12 cellular contexts compared by ENCODE assay signal in genomic region chr6:166951670-166952060, GRCh38. TPM values are rescaled to one million over a fixed set of nuclear protein-coding genes. Genes with fewer than 3 reads are reported as not detected.
DNase-seq lines count a peak whose midpoint lies in the region; ATAC-seq, FAIRE-seq and TF ChIP-seq lines count a peak whose summit lies in the region.
"Had no signal": no experiment of that assay in that cellular context is flagged by ENCODE, and none has a peak within 500 bp of the region (broad histone marks: within the 10 kb centered on the region; RNA-seq: fewer than 3 reads in every experiment).

No MANE protein-coding gene starts in this region.

- WGBS in HepG2 (ENCODE audit: low lambda C conversion rate), result 87% methylated on average over 3 of the region's 3 CpGs
- WGBS in right lobe of liver (ENCODE audit: insufficient coverage, low coverage, low lambda C conversion rate, missing lambda C conversion rate), result 63% methylated on average over 3 of the region's 3 CpGs
- WGBS in esophagus muscularis mucosa, result 95% methylated on average over 3 of the region's 3 CpGs

- intact Hi-C loops in HepG2 (cut with micrococcal nuclease; ENCODE audit: unreplicated experiment), result loop anchor here (1.0 kb wide), 2 partner anchors 165 to 191 kb away; no protein-coding TSS in a partner anchor
- intact Hi-C loops in right lobe of liver (cut with DNase I), result no loop called here
- intact Hi-C loops in esophagus muscularis mucosa (cut with DNase I), result loop anchor here (5.0 kb wide), 1 partner anchor 174 kb away; no protein-coding TSS in a partner anchor

- in situ Hi-C loops in HepG2 (cut with HindIII; ENCODE audit: extremely low pct_ligation_motif_present, low pct_unique_long_range_greater_than_20kb), result no loop called here

- H3K27ac ChIP-seq in HepG2 (ENCODE audit: extremely low read length, insufficient read depth, low read length), result no peak overlapping the region
- peak overlapping the region in 1 of 3 donors; percentile 8 for H3K27ac ChIP-seq in right lobe of liver
- no peak overlapping the region for H3K27ac ChIP-seq in RWPE2 (ENCODE audit: poor library complexity, severe bottlenecking)
- peak overlapping the region; percentile 82 for H3K27ac ChIP-seq in effector memory CD4-positive, alpha-beta T cell (ENCODE audit: insufficient read depth, low read length, poor library complexity, severe bottlenecking)
- no peak overlapping the region for H3K27ac ChIP-seq in esophagus muscularis mucosa (replicated peaks in 1 of 4)

- H3K4me1 ChIP-seq in HepG2 (ENCODE audit: insufficient read depth, low read length), result peaks cover 65% of the 10 kb centered on the region
- H3K4me1 ChIP-seq in right lobe of liver, result peaks cover 0 to 3% (median 0%) of the 10 kb centered on the region in 4 donors
- H3K4me1 ChIP-seq in RWPE2 (ENCODE audit: insufficient read depth, poor library complexity, severe bottlenecking), result no peaks in the 10 kb centered on the region
- peaks cover 60% of the 10 kb centered on the region for H3K4me1 ChIP-seq in effector memory CD4-positive, alpha-beta T cell (ENCODE audit: control insufficient read depth, insufficient read depth, low read length, poor library complexity, severe bottlenecking)
- H3K4me1 ChIP-seq in esophagus muscularis mucosa, result peaks cover 9 to 22% (median 16%) of the 10 kb centered on the region in 4 donors

- peak overlapping the region; percentile 90; the same call in 1 of the 2 replicates for H3K4me2 ChIP-seq in HepG2 (ENCODE audit: low read depth, low read length)

- H3K27me3 ChIP-seq in HepG2 (ENCODE audit: control insufficient read depth in 1 of 2, insufficient read depth in 2 of 2, low read length in 2 of 2) (no peaks in the 10 kb centered on the region; a peak in 1 of 5 replicates), right lobe of liver (no peaks in the 10 kb centered on the region), RWPE2 (ENCODE audit: insufficient read depth, poor library complexity, severe bottlenecking) (no peaks in the 10 kb centered on the region), esophagus muscularis mucosa (no peaks in the 10 kb centered on the region)
- no peaks in the 10 kb centered on the region for H3K27me3 ChIP-seq in effector memory CD4-positive, alpha-beta T cell (replicated peaks; ENCODE audit: control insufficient read depth, insufficient read depth, low read length, poor library complexity, severe bottlenecking)
- H3K27me3 ChIP-seq: BE2C had no signal

- TF ChIP-seq EP300 in HepG2 (IDR thresholded peaks at IDR 0.05; ENCODE audit: low read depth in 2 of 2, low read length in 2 of 2) (no peak), HepG2 (CRISPR knock-in tag; IDR thresholded peaks at IDR 0.05; ENCODE audit: borderline replicate concordance) (no peak), esophagus muscularis mucosa (IDR thresholded peaks at IDR 0.05) (no peak)

- TF ChIP-seq POLR2A in HepG2 (IDR thresholded peaks at IDR 0.05; ENCODE audit: insufficient read depth in 1 of 2, low read depth in 2 of 2, low read length in 2 of 2), result no peak
- TF ChIP-seq POLR2A in right lobe of liver (IDR thresholded peaks at IDR 0.05), result no peak
- no peak for TF ChIP-seq POLR2A in esophagus muscularis mucosa (IDR thresholded peaks at IDR 0.05; ENCODE audit: low read depth)

- no peak for TF ChIP-seq RAD21 in HepG2 (CRISPR knock-in tag; IDR thresholded peaks at IDR 0.05)

- H3K79me2 ChIP-seq in HepG2 (ENCODE audit: insufficient read depth, low read length), result peaks cover 56% of the 10 kb centered on the region

- no peaks in the 10 kb centered on the region for H3K9me3 ChIP-seq in HepG2 (ENCODE audit: low read length)
- no peaks in the 10 kb centered on the region for H3K9me3 ChIP-seq in right lobe of liver
- no peaks in the 10 kb centered on the region for H3K9me3 ChIP-seq in RWPE2 (ENCODE audit: severe bottlenecking)
- H3K9me3 ChIP-seq in effector memory CD4-positive, alpha-beta T cell (ENCODE audit: control insufficient read depth, low read length), result no peaks in the 10 kb centered on the region
- no peaks in the 10 kb centered on the region for H3K9me3 ChIP-seq in esophagus muscularis mucosa
- H3K9me3 ChIP-seq: BE2C, psoas muscle had no signal

- ATAC-seq in HepG2 (no peak), right lobe of liver (no peak), RWPE2 (ENCODE audit: low read depth) (no peak), HG02981 (IDR thresholded peaks at IDR 0.05; ENCODE audit: unreplicated experiment) (no peak)

- H3K4me3 ChIP-seq in HepG2 (replicated peaks in 1 of 3; ENCODE audit: insufficient read depth in 1 of 3, low read depth in 2 of 3, low read length in 3 of 3) (no peak overlapping the region), right lobe of liver (no peak overlapping the region), RWPE2 (ENCODE audit: severe bottlenecking) (no peak overlapping the region), esophagus muscularis mucosa (no peak overlapping the region)
- peak overlapping the region; percentile 7 for H3K4me3 ChIP-seq in effector memory CD4-positive, alpha-beta T cell (ENCODE audit: insufficient read depth, low read depth, low read length, poor library complexity, severe bottlenecking)

- no peak overlapping the region for H2AFZ ChIP-seq in HepG2 (ENCODE audit: low read length)

- no peak overlapping the region for H3K9ac ChIP-seq in HepG2 (ENCODE audit: insufficient read depth, low read depth, low read length)

- FAIRE-seq in HepG2 (lab: Jason Lieb, UNC), result no peak

- peaks cover 71% of the 10 kb centered on the region for H4K20me1 ChIP-seq in HepG2 (ENCODE audit: insufficient read depth, low read length)

- CTCF ChIA-PET in HepG2 (lab: Yijun Ruan, JAX; ENCODE audit: low intra/inter-chr PET ratio, low total read pairs), result interaction anchor here (2.0 kb wide), 1 partner anchor 165 kb away, joined by 15 read pairs; no protein-coding TSS in a partner anchor

- no peak for DNase-seq in HepG2 (ENCODE audit: low spot score)
- DNase-seq in right lobe of liver, result no peak
- no peak for DNase-seq in RWPE2 (ENCODE audit: low spot score)
- no peak for DNase-seq in effector memory CD4-positive, alpha-beta T cell
- no peak for DNase-seq in esophagus muscularis mucosa (ENCODE audit: extremely low spot score)
- no peak for DNase-seq in HUDEP-2 (lab: John Stamatoyannopoulos, UW; ENCODE audit: unreplicated experiment in 76 of 76)
- no peak for DNase-seq in NCI-H524 treated with DMSO at 0.1 percent for 48 hours (lab: John Stamatoyannopoulos, UW)
- DNase-seq: cerebellar nuclear complex, NCI-H1694 treated with DMSO at 0.1 percent for 48 hours had no signal

- H3K36me3 ChIP-seq in HepG2 (replicated peaks in 1 of 2; ENCODE audit: control insufficient read depth in 1 of 2, insufficient read depth in 2 of 2, low read length in 2 of 2), result peaks cover 29 to 68% of the 10 kb centered on the region in 2 experiments
- H3K36me3 ChIP-seq in right lobe of liver, result peaks cover 0 to 4% (median 0%) of the 10 kb centered on the region in 4 donors
- no peaks in the 10 kb centered on the region for H3K36me3 ChIP-seq in RWPE2 (ENCODE audit: low read depth)
- H3K36me3 ChIP-seq in effector memory CD4-positive, alpha-beta T cell (ENCODE audit: control insufficient read depth, insufficient read depth, low read length), result peaks cover 21% of the 10 kb centered on the region
- peaks cover 0 to 25% (median 9%) of the 10 kb centered on the region in 4 donors for H3K36me3 ChIP-seq in esophagus muscularis mucosa
- H3K36me3 ChIP-seq: BE2C had no signal

- POLR2A ChIA-PET in HepG2 (lab: Yijun Ruan, JAX), result no interaction called here

- TF ChIP-seq CTCF in HepG2 (CRISPR knock-in tag; IDR thresholded peaks at IDR 0.05), result no peak
- no peak for TF ChIP-seq CTCF in right lobe of liver (IDR thresholded peaks at IDR 0.05)
- peak; percentile 44 for TF ChIP-seq CTCF in RWPE2 (IDR thresholded peaks at IDR 0.05; ENCODE audit: poor library complexity, severe bottlenecking)
- TF ChIP-seq CTCF in esophagus muscularis mucosa (IDR thresholded peaks at IDR 0.05), result no peak

- BruUV-seq in HepG2 (replicated peaks; lab: Mats Ljungman, UMichigan), result no TSS peak

RNA-seq across cellular contexts. Expression of gene RNASET2, which starts 4.7 kb away (rescaled TPM):
- total RNA-seq in HepG2 (2016; rRNA removed; fragmentation: Illumina TruSeq; extraction: Trizol) (22.4 and 44.6 TPM in 2 replicates), right lobe of liver (10 to 100 TPM; 21.7 to 48.4 (median 30.8) TPM), esophagus muscularis mucosa (10 to 100 TPM; 24.1 to 54.5 (median 30.4) TPM)
- 26.9 and 41.2 TPM in 2 replicates for total RNA-seq in HepG2 (2016; cell fraction: cytosol; rRNA removed; fragmentation: Illumina TruSeq; extraction: Trizol; ENCODE audit: low read depth)
- total RNA-seq in HepG2 (2016; cell fraction: insoluble cytoplasmic fraction; rRNA removed; fragmentation: Illumina TruSeq; extraction: Trizol), result 25.4 and 45.4 TPM in 2 replicates
- total RNA-seq in HepG2 (2016; cell fraction: membrane; rRNA removed; fragmentation: Illumina TruSeq; extraction: Trizol), result 24.1 and 38.2 TPM in 2 replicates
- 30.2 and 32.0 TPM in 2 replicates for total RNA-seq in HepG2 (2016; cell fraction: nucleus; rRNA removed; fragmentation: Illumina TruSeq; extraction: Trizol)
- polyA plus RNA-seq in HepG2 (2011; rRNA removed), result 597 and 696 TPM in 2 replicates
- polyA plus RNA-seq in HepG2 (2011; cell fraction: cytosol; rRNA removed), result 456 and 545 TPM in 2 replicates
- 515 and 552 TPM in 2 replicates for polyA plus RNA-seq in HepG2 (2011; cell fraction: nucleus; rRNA removed)
- 446 and 587 TPM in 2 replicates for polyA plus RNA-seq in HepG2 (2012)
- 21.3 and 41.6 TPM in 2 replicates for polyA plus RNA-seq in HepG2 (2016; cell fraction: cytosol; fragmentation: Illumina TruSeq; extraction: Trizol; ENCODE audit: low read depth)
- 26.6 and 27.0 TPM in 2 replicates for polyA plus RNA-seq in HepG2 (2016; cell fraction: insoluble cytoplasmic fraction; fragmentation: Illumina TruSeq; extraction: Trizol; ENCODE audit: low read depth)
- 23.6 and 34.9 TPM in 2 replicates for polyA plus RNA-seq in HepG2 (2016; cell fraction: membrane; fragmentation: Illumina TruSeq; extraction: Trizol; ENCODE audit: low read depth)
- 68.7 and 69.0 TPM in 2 replicates for polyA plus RNA-seq in HepG2 (2016; cell fraction: nucleus; fragmentation: Illumina TruSeq; extraction: Trizol; ENCODE audit: insufficient read depth, low read depth)
- 4.7 and 104 TPM in 2 replicates for polyA minus RNA-seq in HepG2 (2011; rRNA and poly(A)+ RNA removed; ENCODE audit: low replicate concordance)
- 149 and 185 TPM in 2 replicates for polyA minus RNA-seq in HepG2 (2011; cell fraction: cytosol; rRNA and poly(A)+ RNA removed)
- polyA minus RNA-seq in HepG2 (2011; cell fraction: nucleus; rRNA and poly(A)+ RNA removed), result 159 and 184 TPM in 2 replicates

RNA-seq across cellular contexts. Expression of gene CEP43, which starts 47.5 kb away (rescaled TPM):
- total RNA-seq in HepG2 (2016; rRNA removed; fragmentation: Illumina TruSeq; extraction: Trizol) (73.9 and 88.4 TPM in 2 replicates), right lobe of liver (10 to 100 TPM; 11.7 to 23.5 (median 19.7) TPM), esophagus muscularis mucosa (10 to 100 TPM in 1 of 4 donors, 1 to 10 TPM in 3; 6.6 to 18.0 (median 8.3) TPM)
- total RNA-seq in HepG2 (2016; cell fraction: cytosol; rRNA removed; fragmentation: Illumina TruSeq; extraction: Trizol; ENCODE audit: low read depth), result 84.7 and 89.7 TPM in 2 replicates
- 68.4 and 95.5 TPM in 2 replicates for total RNA-seq in HepG2 (2016; cell fraction: insoluble cytoplasmic fraction; rRNA removed; fragmentation: Illumina TruSeq; extraction: Trizol)
- 46.9 and 49.2 TPM in 2 replicates for total RNA-seq in HepG2 (2016; cell fraction: membrane; rRNA removed; fragmentation: Illumina TruSeq; extraction: Trizol)
- 62.5 and 63.7 TPM in 2 replicates for total RNA-seq in HepG2 (2016; cell fraction: nucleus; rRNA removed; fragmentation: Illumina TruSeq; extraction: Trizol)
- 20.7 and 29.3 TPM in 2 replicates for polyA plus RNA-seq in HepG2 (2011; rRNA removed)
- 8.6 and 10.8 TPM in 2 replicates for polyA plus RNA-seq in HepG2 (2011; cell fraction: cytosol; rRNA removed)
- polyA plus RNA-seq in HepG2 (2011; cell fraction: nucleus; rRNA removed), result 39.4 and 43.9 TPM in 2 replicates
- polyA plus RNA-seq in HepG2 (2012), result 15.0 and 26.1 TPM in 2 replicates
- 15.3 and 16.0 TPM in 2 replicates for polyA plus RNA-seq in HepG2 (2016; cell fraction: cytosol; fragmentation: Illumina TruSeq; extraction: Trizol; ENCODE audit: low read depth)
- polyA plus RNA-seq in HepG2 (2016; cell fraction: insoluble cytoplasmic fraction; fragmentation: Illumina TruSeq; extraction: Trizol; ENCODE audit: low read depth), result 90.9 and 96.9 TPM in 2 replicates
- polyA plus RNA-seq in HepG2 (2016; cell fraction: membrane; fragmentation: Illumina TruSeq; extraction: Trizol; ENCODE audit: low read depth), result 23.9 and 25.0 TPM in 2 replicates
- polyA plus RNA-seq in HepG2 (2016; cell fraction: nucleus; fragmentation: Illumina TruSeq; extraction: Trizol; ENCODE audit: insufficient read depth, low read depth), result 111 and 119 TPM in 2 replicates
- 4.7 and 5.1 TPM in 2 replicates for polyA minus RNA-seq in HepG2 (2011; rRNA and poly(A)+ RNA removed; ENCODE audit: low replicate concordance)
- 15.3 and 20.4 TPM in 2 replicates for polyA minus RNA-seq in HepG2 (2011; cell fraction: cytosol; rRNA and poly(A)+ RNA removed)
- polyA minus RNA-seq in HepG2 (2011; cell fraction: nucleus; rRNA and poly(A)+ RNA removed), result 42.8 and 56.1 TPM in 2 replicates

Comparison
In these comparisons a context has a peak if more than half of its experiments do, and no peak if none do; other contexts are left out.
1. intact Hi-C loops: an anchor here in HepG2 (1.0 kb wide) and esophagus muscularis mucosa (5.0 kb wide); none called in right lobe of liver.